In the genomic region with DNA sequence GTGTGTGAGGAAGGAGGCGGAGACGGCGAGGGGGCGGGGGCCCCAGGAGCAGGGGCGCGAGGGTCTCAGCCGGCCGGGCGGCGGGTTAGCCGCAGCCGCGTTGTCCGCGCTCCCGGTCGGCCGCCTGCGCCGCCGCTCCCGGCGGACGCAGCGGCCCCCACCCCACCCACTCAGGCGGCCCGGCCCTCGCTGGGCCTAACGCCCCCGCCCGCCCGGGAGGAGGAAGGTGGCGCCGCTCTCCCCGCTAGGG, we compare ENCODE assay signal across 8 cellular contexts. TPM values are rescaled to one million over a fixed set of nuclear protein-coding genes. Genes with fewer than 3 reads are reported as not detected.
DNase-seq lines count a peak whose midpoint lies in the region; ATAC-seq lines count a peak whose summit lies in the region.

Gene FCHSD2 (minus strand): TSS at position 191 of the 250 bp plus-strand sequence. CDS start 441 bp downstream, outside the sequence.

- intact Hi-C loops in activated CD4-positive, alpha-beta T cell treated with anti-CD3 and anti-CD28 coated beads, Interleukin-2, amount 10 ng/mL, durations not matched to agents 24 days and 14 days (cut with micrococcal nuclease): loop anchor here (1.0 to 5.0 kb wide), 3 partner anchors 107 to 328 kb away; partner anchors contain the start of gene ATG16L2

- ATAC-seq in stimulated activated effector memory CD8-positive, alpha-beta T cell treated with anti-CD3 and anti-CD28 coated beads, Interleukin-12 subunit alpha, Interleukin-12 subunit beta, amount 100 ng/mL, for 72 hours: no peak
- ATAC-seq in GM18907 (IDR thresholded peaks at IDR 0.05; ENCODE audit: unreplicated experiment): no peak

- no peaks in the 10 kb centered on the region for H3K9me3 Mint-ChIP-seq in activated CD4-positive, alpha-beta T cell treated with anti-CD3 and anti-CD28 coated beads, Interleukin-2, amount 10 ng/mL, durations not matched to agents 24 days and 14 days
- no peaks in the 10 kb centered on the region for H3K9me3 Mint-ChIP-seq in stimulated activated effector memory CD8-positive, alpha-beta T cell treated with anti-CD3 and anti-CD28 coated beads, Interleukin-12 subunit alpha, Interleukin-12 subunit beta, amount 100 ng/mL, for 72 hours

- no peaks in the 10 kb centered on the region for H3K9me3 ChIP-seq in iPS-18a (ENCODE audit: control insufficient read depth, low read depth, low read length)

- H3K9ac ChIP-seq in iPS-18a (ENCODE audit: low read length): peak within 1 kb of the TSS; percentile 71

- H3K4me1 Mint-ChIP-seq in activated CD4-positive, alpha-beta T cell treated with anti-CD3 and anti-CD28 coated beads, Interleukin-2, amount 10 ng/mL, durations not matched to agents 24 days and 14 days: peaks cover 44% of the 10 kb centered on the region
- peaks cover 41% of the 10 kb centered on the region for H3K4me1 Mint-ChIP-seq in stimulated activated effector memory CD8-positive, alpha-beta T cell treated with anti-CD3 and anti-CD28 coated beads, Interleukin-12 subunit alpha, Interleukin-12 subunit beta, amount 100 ng/mL, for 72 hours

- H3K4me3 Mint-ChIP-seq in activated CD4-positive, alpha-beta T cell treated with anti-CD3 and anti-CD28 coated beads, Interleukin-2, amount 10 ng/mL, durations not matched to agents 24 days and 14 days: peak within 1 kb of the TSS; percentile 99
- H3K4me3 Mint-ChIP-seq in stimulated activated effector memory CD8-positive, alpha-beta T cell treated with anti-CD3 and anti-CD28 coated beads, Interleukin-12 subunit alpha, Interleukin-12 subunit beta, amount 100 ng/mL, for 72 hours: peak within 1 kb of the TSS; percentile 96

- no peaks in the 10 kb centered on the region for H3K27me3 Mint-ChIP-seq in activated CD4-positive, alpha-beta T cell treated with anti-CD3 and anti-CD28 coated beads, Interleukin-2, amount 10 ng/mL, durations not matched to agents 24 days and 14 days

- no peak for DNase-seq in activated CD4-positive, alpha-beta T cell treated with anti-CD3 and anti-CD28 coated beads, Interleukin-2, amount 10 ng/mL, durations not matched to agents 24 days and 14 days
- DNase-seq in activated CD4-positive, alpha-beta T cell treated with anti-CD3 and anti-CD28 coated beads, Interleukin-2, amount 50 U/mL, for 48 hours: no peak
- DNase-seq in stimulated activated effector memory CD8-positive, alpha-beta T cell treated with anti-CD3 and anti-CD28 coated beads, Interleukin-12 subunit alpha, Interleukin-12 subunit beta, amount 100 ng/mL, for 72 hours (ENCODE audit: low spot score in 2 of 2): no peak
- DNase-seq in NCI-H1092 (lab: John Stamatoyannopoulos, UW) (no peak), iPS-NIHi11 (ENCODE audit: low spot score) (no peak)

- H3K27ac Mint-ChIP-seq in activated CD4-positive, alpha-beta T cell treated with anti-CD3 and anti-CD28 coated beads, Interleukin-2, amount 10 ng/mL, durations not matched to agents 24 days and 14 days: peak within 1 kb of the TSS; percentile 98
- peak within 1 kb of the TSS; percentile 98 for H3K27ac Mint-ChIP-seq in stimulated activated effector memory CD8-positive, alpha-beta T cell treated with anti-CD3 and anti-CD28 coated beads, Interleukin-12 subunit alpha, Interleukin-12 subunit beta, amount 100 ng/mL, for 72 hours

- WGBS in adipose tissue, 3 donors: 0 to 2% (median 0%) methylated on average over 2 to 35 of the region's 35 CpGs

- peaks cover 12% of the 10 kb centered on the region for H3K36me3 Mint-ChIP-seq in activated CD4-positive, alpha-beta T cell treated with anti-CD3 and anti-CD28 coated beads, Interleukin-2, amount 10 ng/mL, durations not matched to agents 24 days and 14 days (ENCODE audit: low read depth)
- peaks cover 57% of the 10 kb centered on the region for H3K36me3 Mint-ChIP-seq in stimulated activated effector memory CD8-positive, alpha-beta T cell treated with anti-CD3 and anti-CD28 coated beads, Interleukin-12 subunit alpha, Interleukin-12 subunit beta, amount 100 ng/mL, for 72 hours

- peaks cover 27% of the 10 kb centered on the region for H3K27me3 ChIP-seq in iPS-18a (ENCODE audit: control insufficient read depth, insufficient read depth, low read length)

- no peaks in the 10 kb centered on the region for H3K36me3 ChIP-seq in iPS-18a (ENCODE audit: control insufficient read depth, low read depth, low read length)

- peak within 1 kb of the TSS; percentile 83 for H3K4me3 ChIP-seq in iPS-18a (ENCODE audit: low read length)

- H3K4me1 ChIP-seq in iPS-18a (ENCODE audit: control insufficient read depth, low read depth, low read length): peaks cover 19% of the 10 kb centered on the region

- H3K27ac ChIP-seq in adipose tissue (ENCODE audit: low read depth, low read length) (peak within 1 kb of the TSS; percentile 62), iPS-18a (ENCODE audit: low read length) (peak within 1 kb of the TSS; percentile 58)

RNA-seq across cellular contexts. Expression of gene FCHSD2, which starts in this region (rescaled TPM):
- total RNA-seq in activated CD4-positive, alpha-beta T cell treated with anti-CD3 and anti-CD28 coated beads, Interleukin-2, amount 10 ng/mL, durations not matched to agents 24 days and 14 days: 20.4 and 22.4 TPM in 2 replicates
- 10 to 100 TPM in 2 of 3 donors, 1 to 10 TPM in 1; 4.9 to 17.8 (median 16.3) TPM for polyA plus RNA-seq in adipose tissue
